In the genomic region with DNA sequence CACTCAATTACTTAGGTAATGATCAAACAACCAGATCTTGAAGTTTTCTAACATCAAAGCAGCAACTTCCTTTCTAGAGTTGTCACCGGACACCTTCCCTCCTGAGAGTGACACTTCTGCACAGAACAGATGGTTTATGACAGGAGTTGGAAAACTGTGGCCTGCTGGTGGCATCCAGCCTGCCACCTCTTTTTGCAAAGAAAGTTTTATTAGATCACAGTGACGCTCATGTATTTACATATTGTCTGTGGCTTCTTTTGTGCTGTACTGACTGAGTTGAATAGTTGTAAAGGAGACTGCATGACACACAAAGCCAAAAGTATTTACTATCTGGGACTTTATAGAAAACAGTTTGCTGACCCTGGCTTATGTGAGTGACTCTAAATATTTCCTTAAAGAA, we compare ENCODE assay signal across 21 cellular contexts.
"Had no signal": no experiment of that assay in that cellular context is flagged by ENCODE, and none has a peak within 500 bp of the region (broad histone marks: within the 10 kb centered on the region; RNA-seq: fewer than 3 reads in every experiment).

No MANE protein-coding gene starts in this region.

- H3K9me3 ChIP-seq: adrenal gland, esophagus squamous epithelium, left lung, suprapubic skin, transverse colon, uterus had no signal

- H3K36me3 ChIP-seq: esophagus squamous epithelium, left lung, suprapubic skin, transverse colon, uterus had no signal

- H3K27me3 ChIP-seq: adrenal gland, esophagus squamous epithelium, foreskin keratinocyte, left lung, suprapubic skin, transverse colon, uterus had no signal

- H3K27ac ChIP-seq: esophagus squamous epithelium, foreskin keratinocyte, left lung, suprapubic skin, transverse colon, uterus had no signal

- H3K4me1 ChIP-seq: left lung had no signal

- H3K4me3 ChIP-seq: adrenal gland, esophagus squamous epithelium, left lung, suprapubic skin, transverse colon, uterus had no signal

- DNase-seq: activated CD4-positive, alpha-beta T cell treated with anti-CD3 and anti-CD28 coated beads for 1 hour; activated CD8-positive, alpha-beta memory T cell treated with anti-CD3 and anti-CD28 coated beads for 24 hours; activated CD8-positive, alpha-beta memory T cell treated with anti-CD3 and anti-CD28 coated beads, Interleukin-2, amount 50 U/mL, for 48 hours; activated gamma-delta T cell; activated T-cell treated with anti-CD3 and anti-CD28 coated beads, Interleukin-2, amount 50 U/mL, for 72 hours; adrenal gland; effector CD8-positive, alpha-beta T cell; esophagus squamous epithelium; foreskin keratinocyte; hippocampal formation; left lung; midbrain; nephron progenitor cell; occipital lobe; stimulated activated CD4-positive, alpha-beta T cell treated with anti-CD3 and anti-CD28 coated beads, Interleukin-15, amount 100 ng/mL, for 24 hours; stimulated activated CD4-positive, alpha-beta T cell treated with anti-CD3 and anti-CD28 coated beads, Interleukin-2, amount 100 ng/mL, for 48 hours; stimulated activated naive CD8-positive, alpha-beta T cell treated with anti-CD3 and anti-CD28 coated beads, Interleukin-15, amount 100 ng/mL, for 72 hours; transverse colon; uterus had no signal

- FAIRE-seq: keratinocyte had no signal
